In the genomic region with DNA sequence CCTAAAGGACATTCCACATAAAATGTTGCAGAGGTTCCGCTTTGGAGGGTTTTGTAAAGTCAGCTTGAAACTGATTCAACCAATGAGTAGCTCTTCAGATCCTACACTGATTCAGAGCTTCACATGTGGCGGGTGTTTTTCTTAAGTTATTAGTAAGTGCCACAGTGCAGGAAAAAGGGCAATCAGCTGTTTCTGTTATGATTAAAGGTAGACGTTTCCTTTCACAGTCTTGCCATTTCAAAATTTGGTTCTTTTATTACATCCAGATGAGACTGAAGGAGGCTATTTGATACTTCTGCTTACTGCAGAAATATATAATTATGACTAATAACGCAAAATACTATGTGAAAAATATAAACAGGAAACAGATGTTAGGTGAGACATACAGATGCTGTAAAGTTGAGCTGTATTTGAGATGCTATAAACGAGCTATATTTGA, we compare ENCODE assay signal across 8 cellular contexts.
DNase-seq lines count a peak whose midpoint lies in the region; ATAC-seq and TF ChIP-seq lines count a peak whose summit lies in the region.

No MANE protein-coding gene starts in this region.

- H3K4me3 ChIP-seq in GM23338 (no peak overlapping the region), tibial artery (no peak overlapping the region), upper lobe of left lung (no peak overlapping the region), WERI-Rb-1 (ENCODE audit: low read depth, low read length) (no peak overlapping the region)

- H2AFZ ChIP-seq in GM23338: no peak overlapping the region

- H3K4me2 ChIP-seq in GM23338: no peak overlapping the region

- intact Hi-C loops in tibial artery (cut with DNase I; ENCODE audit: low total_unique reads): no loop called here

- H3K27me3 ChIP-seq in GM23338 (ENCODE audit: insufficient read depth): no peaks in the 10 kb centered on the region
- no peaks in the 10 kb centered on the region for H3K27me3 ChIP-seq in tibial artery
- no peaks in the 10 kb centered on the region for H3K27me3 ChIP-seq in upper lobe of left lung
- no peaks in the 10 kb centered on the region for H3K27me3 ChIP-seq in WERI-Rb-1 (ENCODE audit: insufficient read depth, low read depth, severe bottlenecking)

- no peaks in the 10 kb centered on the region for H3K36me3 Mint-ChIP-seq in GM23338 (ENCODE audit: low read depth)

- no peaks in the 10 kb centered on the region for H3K9me2 ChIP-seq in GM23338 (ENCODE audit: insufficient read depth)

- no peaks in the 10 kb centered on the region for H3K4me1 ChIP-seq in GM23338 (ENCODE audit: insufficient read depth)
- no peaks in the 10 kb centered on the region for H3K4me1 ChIP-seq in tibial artery
- H3K4me1 ChIP-seq in upper lobe of left lung: no peaks in the 10 kb centered on the region

- no peaks in the 10 kb centered on the region for H3K79me2 ChIP-seq in GM23338 (replicated peaks; ENCODE audit: insufficient read depth)

- H3K9me3 ChIP-seq in tibial artery: no peaks in the 10 kb centered on the region
- H3K9me3 ChIP-seq in upper lobe of left lung: no peaks in the 10 kb centered on the region
- H3K9me3 ChIP-seq in WERI-Rb-1 (ENCODE audit: severe bottlenecking): no peaks in the 10 kb centered on the region

- 54 to 60% methylated on average over 5 of the region's 5 CpGs for WGBS in upper lobe of left lung, 2 donors

- H4K20me1 ChIP-seq in GM23338 (replicated peaks; ENCODE audit: insufficient read depth): no peaks in the 10 kb centered on the region

- H3K27ac Mint-ChIP-seq in GM23338: no peak overlapping the region

- peak; percentile 36 for DNase-seq in GM04503 (ENCODE audit: low read depth)
- DNase-seq in fibroblast of gingiva (ENCODE audit: low read depth): peak; percentile 94
- DNase-seq in GM23338 (ENCODE audit: low spot score): no peak
- no peak for DNase-seq in tibial artery
- no peak for DNase-seq in upper lobe of left lung
- DNase-seq in WERI-Rb-1: no peak

- H3K27ac ChIP-seq in GM23338 (ENCODE audit: low read depth) (no peak overlapping the region), tibial artery (no peak overlapping the region), upper lobe of left lung (no peak overlapping the region), WERI-Rb-1 (no peak overlapping the region)

- no peaks in the 10 kb centered on the region for H3K36me3 ChIP-seq in GM23338 (ENCODE audit: insufficient read depth)
- no peaks in the 10 kb centered on the region for H3K36me3 ChIP-seq in tibial artery
- no peaks in the 10 kb centered on the region for H3K36me3 ChIP-seq in upper lobe of left lung
- no peaks in the 10 kb centered on the region for H3K36me3 ChIP-seq in WERI-Rb-1

- peak; percentile 95 for ATAC-seq in GM19463 (IDR thresholded peaks at IDR 0.05; ENCODE audit: unreplicated experiment)
- peak; percentile 80 for ATAC-seq in HG03103 (IDR thresholded peaks at IDR 0.05; ENCODE audit: low read depth, unreplicated experiment)
- ATAC-seq in GM23338: no peak
- no peak for ATAC-seq in upper lobe of left lung (ENCODE audit: low FRiP score in 2 of 2)

- H3K4me3 Mint-ChIP-seq in GM23338: no peak overlapping the region

- TF ChIP-seq EP300 in upper lobe of left lung (IDR thresholded peaks at IDR 0.05): no peak

- no peaks in the 10 kb centered on the region for H3F3A ChIP-seq in GM23338 (replicated peaks; ENCODE audit: low read depth)

- H3K4me1 Mint-ChIP-seq in GM23338: no peaks in the 10 kb centered on the region

- TF ChIP-seq CTCF in GM23338 (conservative IDR thresholded peaks at IDR 0.05; ENCODE audit: low read depth in 2 of 2): no peak
- no peak for TF ChIP-seq CTCF in tibial artery (IDR thresholded peaks at IDR 0.05)
- no peak for TF ChIP-seq CTCF in upper lobe of left lung (IDR thresholded peaks at IDR 0.05)
- no peak for TF ChIP-seq CTCF in WERI-Rb-1 (IDR thresholded peaks at IDR 0.05; ENCODE audit: low read depth, low read length)

- no peaks in the 10 kb centered on the region for H3K27me3 Mint-ChIP-seq in GM23338 (ENCODE audit: insufficient read depth, low read depth, poor library complexity)

- no peaks in the 10 kb centered on the region for H3K9me3 Mint-ChIP-seq in GM23338

- no peak for TF ChIP-seq POLR2A in upper lobe of left lung (IDR thresholded peaks at IDR 0.05)

TF ChIP-seq in GM23338, 12 proteins besides CTCF, POLR2A, EP300 and RAD21 (continues in another document):
- no peak for TF ChIP-seq ZNF331 (CRISPR knock-in tag; IDR thresholded peaks at IDR 0.05; ENCODE audit: low read depth)
- TF ChIP-seq STAT1 (IDR thresholded peaks at IDR 0.05; ENCODE audit: unreplicated experiment): no peak
- TF ChIP-seq, protein P1, sequence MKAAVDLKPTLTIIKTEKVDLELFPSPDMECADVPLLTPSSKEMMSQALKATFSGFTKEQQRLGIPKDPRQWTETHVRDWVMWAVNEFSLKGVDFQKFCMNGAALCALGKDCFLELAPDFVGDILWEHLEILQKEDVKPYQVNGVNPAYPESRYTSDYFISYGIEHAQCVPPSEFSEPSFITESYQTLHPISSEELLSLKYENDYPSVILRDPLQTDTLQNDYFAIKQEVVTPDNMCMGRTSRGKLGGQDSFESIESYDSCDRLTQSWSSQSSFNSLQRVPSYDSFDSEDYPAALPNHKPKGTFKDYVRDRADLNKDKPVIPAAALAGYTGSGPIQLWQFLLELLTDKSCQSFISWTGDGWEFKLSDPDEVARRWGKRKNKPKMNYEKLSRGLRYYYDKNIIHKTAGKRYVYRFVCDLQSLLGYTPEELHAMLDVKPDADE (IDR thresholded peaks at IDR 0.05): no peak
- TF ChIP-seq CREB1 (CRISPR knock-in tag; IDR thresholded peaks at IDR 0.05; ENCODE audit: low read depth): no peak
- TF ChIP-seq JUNB (IDR thresholded peaks at IDR 0.05; ENCODE audit: unreplicated experiment): no peak
- TF ChIP-seq, protein P2, sequence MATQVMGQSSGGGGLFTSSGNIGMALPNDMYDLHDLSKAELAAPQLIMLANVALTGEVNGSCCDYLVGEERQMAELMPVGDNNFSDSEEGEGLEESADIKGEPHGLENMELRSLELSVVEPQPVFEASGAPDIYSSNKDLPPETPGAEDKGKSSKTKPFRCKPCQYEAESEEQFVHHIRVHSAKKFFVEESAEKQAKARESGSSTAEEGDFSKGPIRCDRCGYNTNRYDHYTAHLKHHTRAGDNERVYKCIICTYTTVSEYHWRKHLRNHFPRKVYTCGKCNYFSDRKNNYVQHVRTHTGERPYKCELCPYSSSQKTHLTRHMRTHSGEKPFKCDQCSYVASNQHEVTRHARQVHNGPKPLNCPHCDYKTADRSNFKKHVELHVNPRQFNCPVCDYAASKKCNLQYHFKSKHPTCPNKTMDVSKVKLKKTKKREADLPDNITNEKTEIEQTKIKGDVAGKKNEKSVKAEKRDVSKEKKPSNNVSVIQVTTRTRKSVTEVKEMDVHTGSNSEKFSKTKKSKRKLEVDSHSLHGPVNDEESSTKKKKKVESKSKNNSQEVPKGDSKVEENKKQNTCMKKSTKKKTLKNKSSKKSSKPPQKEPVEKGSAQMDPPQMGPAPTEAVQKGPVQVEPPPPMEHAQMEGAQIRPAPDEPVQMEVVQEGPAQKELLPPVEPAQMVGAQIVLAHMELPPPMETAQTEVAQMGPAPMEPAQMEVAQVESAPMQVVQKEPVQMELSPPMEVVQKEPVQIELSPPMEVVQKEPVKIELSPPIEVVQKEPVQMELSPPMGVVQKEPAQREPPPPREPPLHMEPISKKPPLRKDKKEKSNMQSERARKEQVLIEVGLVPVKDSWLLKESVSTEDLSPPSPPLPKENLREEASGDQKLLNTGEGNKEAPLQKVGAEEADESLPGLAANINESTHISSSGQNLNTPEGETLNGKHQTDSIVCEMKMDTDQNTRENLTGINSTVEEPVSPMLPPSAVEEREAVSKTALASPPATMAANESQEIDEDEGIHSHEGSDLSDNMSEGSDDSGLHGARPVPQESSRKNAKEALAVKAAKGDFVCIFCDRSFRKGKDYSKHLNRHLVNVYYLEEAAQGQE (IDR thresholded peaks at IDR 0.05; ENCODE audit: unreplicated experiment): no peak
- TF ChIP-seq EZH2phosphoT487 (IDR thresholded peaks at IDR 0.05; ENCODE audit: unreplicated experiment): no peak

Comparison
In these comparisons a context has a peak if more than half of its experiments do, and no peak if none do; other contexts are left out.
1. DNase-seq: peak in GM04503 (single experiment) and fibroblast of gingiva (single experiment); none in GM23338 (single experiment), tibial artery (0 of 2), upper lobe of left lung (0 of 2) and WERI-Rb-1 (single experiment).
2. ATAC-seq: peak in GM19463 (single experiment) and HG03103 (single experiment); none in GM23338 (single experiment) and upper lobe of left lung (0 of 2).